1 cellular context compared by ENCODE assay signal in genomic region chr2:24077535-24077877, GRCh38.
TF ChIP-seq lines count a peak whose summit lies in the region.

No MANE protein-coding gene starts in this region.

TF ChIP-seq in H1, 55 proteins besides CTCF, POLR2A, EP300 and RAD21:
- TF ChIP-seq SIRT6 (IDR thresholded peaks at IDR 0.05; ENCODE audit: low read length) (no peak), EGR1 (IDR thresholded peaks at IDR 0.05; ENCODE audit: borderline replicate concordance, low read depth, low read length) (no peak), PHF8 (conservative IDR thresholded peaks at IDR 0.05; ENCODE audit: low read depth, low read length) (0 out of 2 replicates have a peak, but pooled peaks have one; percentile 1), TAF1 (IDR thresholded peaks at IDR 0.05; ENCODE audit: low read depth, low read length) (no peak), POU5F1 (IDR thresholded peaks at IDR 0.05; ENCODE audit: low read depth, low read length) (no peak), POLR2AphosphoS5 (IDR thresholded peaks at IDR 0.05; ENCODE audit: low read depth, low read length) (0 out of 2 replicates have a peak, but pooled peaks have one; percentile 4), SAP30 (IDR thresholded peaks at IDR 0.05; ENCODE audit: insufficient read depth, insufficient replicate concordance, low read length) (no peak), SRF (IDR thresholded peaks at IDR 0.05; ENCODE audit: low read depth, low read length) (no peak), SIN3A (conservative IDR thresholded peaks at IDR 0.05 in 1 of 2, IDR thresholded peaks at IDR 0.05 in 1 of 2; ENCODE audit: low read depth in 1 of 2, low read length in 2 of 2) (no peak), CBX5 (IDR thresholded peaks at IDR 0.05; ENCODE audit: low read depth, low read length) (no peak), SP4 (IDR thresholded peaks at IDR 0.05; ENCODE audit: low read length) (no peak), GABPA (IDR thresholded peaks at IDR 0.05; ENCODE audit: borderline replicate concordance, insufficient read depth, low read length) (no peak), SIX5 (IDR thresholded peaks at IDR 0.05; ENCODE audit: low read depth, low read length) (no peak), MAFK (IDR thresholded peaks at IDR 0.05; ENCODE audit: low read depth, low read length) (no peak), TCF12 (IDR thresholded peaks at IDR 0.05; ENCODE audit: low read depth, low read length) (no peak)
